1 cellular context compared by ENCODE assay signal in genomic region chr18:71115261-71115660, GRCh38.
TF ChIP-seq lines count a peak whose summit lies in the region.

No MANE protein-coding gene starts in this region.

TF ChIP-seq in HepG2, 621 proteins besides CTCF, POLR2A, EP300 and RAD21 (continued from another document):
- no peak for TF ChIP-seq AFF4 (CRISPR knock-in tag; IDR thresholded peaks at IDR 0.05)
